In genomic region chr2:130581491-130581890, GRCh38 we compare ENCODE assay signal across 14 cellular contexts. TPM values are rescaled to one million over a fixed set of nuclear protein-coding genes. Genes with fewer than 3 reads are reported as not detected.
"Had no signal": no experiment of that assay in that cellular context is flagged by ENCODE, and none has a peak within 500 bp of the region (broad histone marks: within the 10 kb centered on the region; RNA-seq: fewer than 3 reads in every experiment).

No MANE protein-coding gene starts in this region.

RNA-seq across cellular contexts. Expression of gene CFC1, which starts 17.9 kb away (rescaled TPM):
- total RNA-seq: dermis blood vessel endothelial cell, gastrocnemius medialis, glomerular endothelial cell, left lobe of liver, liver, mammary epithelial cell, mononuclear cell, natural killer cell, neural crest cell, sigmoid colon, skeletal muscle tissue, urinary bladder had no signal
- polyA plus RNA-seq: esophagus, keratinocyte, liver, mammary epithelial cell, urinary bladder had no signal

RNA-seq across cellular contexts. Expression of gene POTEJ, which starts 29.7 kb away (rescaled TPM):
- total RNA-seq: gastrocnemius medialis, glomerular endothelial cell, left lobe of liver, liver, mammary epithelial cell, mononuclear cell, natural killer cell, neural crest cell, sigmoid colon, skeletal muscle tissue, urinary bladder had no signal
- polyA plus RNA-seq: esophagus, keratinocyte, liver, mammary epithelial cell, urinary bladder had no signal
